Comparison of ENCODE assay signal across 8 cellular contexts in the genomic region with DNA sequence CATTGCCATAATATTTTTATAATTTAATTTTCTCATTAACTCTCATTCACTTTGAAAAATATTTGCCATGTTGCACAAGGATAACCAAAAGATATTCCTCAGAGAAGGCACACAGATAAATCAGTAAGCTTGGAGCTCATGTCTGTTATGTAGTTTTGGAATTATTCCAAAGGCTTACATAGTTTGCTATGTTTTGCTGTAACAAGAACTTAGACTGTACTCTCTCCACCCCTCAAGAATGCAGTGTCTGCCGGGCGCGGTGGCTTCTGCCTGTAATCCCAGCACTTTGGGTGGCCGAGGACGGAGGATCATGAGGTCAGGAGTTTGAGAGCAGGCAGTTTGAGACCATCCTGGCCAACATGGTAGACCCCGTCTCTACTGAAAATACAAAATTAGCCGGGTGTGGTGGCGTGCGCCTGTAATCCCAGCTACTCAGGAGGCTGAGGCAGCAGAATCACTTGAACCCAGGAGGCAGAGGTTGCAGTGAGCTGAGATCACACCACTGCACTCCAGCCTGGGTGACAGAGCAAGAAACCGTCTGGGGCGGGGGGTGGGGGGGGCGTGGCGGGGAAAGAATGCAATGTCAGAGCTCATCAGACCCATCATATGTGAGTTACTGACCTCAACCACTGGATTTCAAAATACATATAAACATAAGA.
A peak's percentile ranks its signal among the peaks of the same experiment; 100 is the strongest.
DNase-seq lines count a peak whose midpoint lies in the region; ATAC-seq, FAIRE-seq and TF ChIP-seq lines count a peak whose summit lies in the region.
"Not testable (repeated sequence)": the region's sequence is repeated elsewhere in the genome, so short reads cannot be mapped to it uniquely, and the experiment has no call there.

No MANE protein-coding gene starts in this region.

- 66% methylated on average over 10 of the region's 13 CpGs for WGBS in A549 (ENCODE audit: missing lambda C conversion rate)

- H3K4me2 ChIP-seq in A549 = not testable (repeated sequence)

- TF ChIP-seq RAD21 in A549 (conservative IDR thresholded peaks at IDR 0.05 in 1 of 2, IDR thresholded peaks at IDR 0.05 in 1 of 2) = not testable (repeated sequence)

- DNase-seq in A549 (ENCODE audit: low read depth in 1 of 2, low spot score in 1 of 2) (peak; percentile 0 to 38), H7 (peak; percentile 3), MG63 (peak; percentile 14), astrocyte of the spinal cord (ENCODE audit: low read depth, low spot score) (peak; percentile 33), fibroblast of gingiva (ENCODE audit: low read depth) (peak; percentile 62), kidney tubule cell (ENCODE audit: low spot score) (peak; percentile 4), renal cortical epithelial cell (ENCODE audit: low read depth) (peak; percentile 0), tibial artery (peak; percentile 21 to 54)

- not testable (repeated sequence) for H3K4me1 ChIP-seq in A549, tibial artery

- FAIRE-seq in A549 (lab: Jason Lieb, UNC) = peak; percentile 36

- TF ChIP-seq POLR2A in A549 (IDR thresholded peaks at IDR 0.05; ENCODE audit: low read length) = not testable (repeated sequence)

- not testable (repeated sequence) for H3K9me3 ChIP-seq in A549, MG63, tibial artery

- CTCF ChIA-PET in A549 (lab: Yijun Ruan, JAX) = not testable (repeated sequence)

- POLR2A ChIA-PET in A549 (lab: Yijun Ruan, JAX) = not testable (repeated sequence)

- H3K4me3 ChIP-seq in A549; H7 (ENCODE audit: insufficient read depth, low read depth, low read length); MG63; astrocyte of the spinal cord (ENCODE audit: low read depth, low read length); tibial artery: not testable (repeated sequence)

- TF ChIP-seq EP300 in A549 (IDR thresholded peaks at IDR 0.05) = not testable (repeated sequence)

- H3K27me3 ChIP-seq in H7 (ENCODE audit: control insufficient read depth, insufficient read depth, low read length); MG63; tibial artery: not testable (repeated sequence)

- not testable (repeated sequence) for TF ChIP-seq CTCF in A549 (IDR thresholded peaks at IDR 0.05); astrocyte of the spinal cord (IDR thresholded peaks at IDR 0.05; ENCODE audit: low read depth, low read length); tibial artery (IDR thresholded peaks at IDR 0.05)

- ATAC-seq in A549 = peak in 1 of 2 experiments; percentile 79; a peak in 3 of 6 replicates

- H3K27ac ChIP-seq in A549 = 0 out of 6 replicates have a peak overlapping the region, but pooled peaks of 1 of the 2 experiments have one; percentile 17
- not testable (repeated sequence) for H3K27ac ChIP-seq in tibial artery

- intact Hi-C loops in tibial artery (cut with DNase I; ENCODE audit: low total_unique reads) = not testable (repeated sequence)

- not testable (repeated sequence) for H3K36me3 ChIP-seq in H7 (replicated peaks; ENCODE audit: control insufficient read depth, insufficient read depth, low read length); MG63; tibial artery

- in situ Hi-C loops in astrocyte of the spinal cord (cut with HindIII; ENCODE audit: low sequenced_read_pairs) = not testable (repeated sequence)

Comparison
In these comparisons a context has a peak if more than half of its experiments do, and no peak if none do; other contexts are left out.
1. DNase-seq: peak in every context shown above with its lines; median percentile 62 in fibroblast of gingiva; 38 in tibial artery; 33 in astrocyte of the spinal cord; 19 in A549; 14 in MG63; 4 in kidney tubule cell; 3 in H7; 0 in renal cortical epithelial cell.